8 cellular contexts compared by ENCODE assay signal in the genomic region with DNA sequence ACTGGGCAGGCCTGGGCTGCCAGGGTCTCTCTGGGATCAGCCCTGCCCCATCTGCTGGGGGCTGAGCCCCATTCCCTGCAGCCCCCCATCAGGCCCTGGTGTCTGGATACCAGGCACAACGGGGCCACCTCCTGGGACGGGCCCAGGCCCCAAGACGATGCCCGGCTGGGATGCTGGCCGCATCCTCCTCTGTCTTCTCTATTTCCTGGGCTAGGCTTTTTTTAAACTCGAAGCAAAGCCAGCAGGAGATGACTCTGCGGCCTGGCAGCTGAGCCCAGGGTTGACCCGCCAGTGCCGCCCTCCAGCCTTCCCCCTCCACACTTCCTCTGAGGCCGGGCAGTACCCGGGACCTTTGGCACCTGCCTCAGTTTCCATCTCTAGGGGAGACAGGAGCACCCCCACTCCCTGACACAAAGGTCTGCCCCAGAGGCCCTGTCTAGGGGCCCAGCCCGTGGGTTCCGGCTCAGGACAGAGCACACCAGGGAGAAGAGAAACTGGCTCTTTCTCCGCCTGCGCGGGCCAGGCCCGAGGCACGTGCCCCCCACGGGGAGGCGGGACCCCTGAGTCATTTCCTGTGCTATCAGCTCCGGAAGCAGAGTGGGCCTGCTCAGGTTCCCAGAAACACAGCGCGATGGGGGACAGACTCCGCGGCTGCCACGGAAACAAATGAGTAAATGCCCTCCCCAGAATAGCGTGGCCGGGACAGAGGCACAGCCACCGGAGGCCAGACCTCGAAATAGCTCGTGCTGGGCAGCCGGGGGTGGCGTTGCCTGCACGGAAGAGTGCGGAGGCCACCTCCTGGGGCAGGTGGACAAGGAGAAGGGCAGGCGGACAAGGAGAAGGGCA.
DNase-seq lines count a peak whose midpoint lies in the region; ATAC-seq lines count a peak whose summit lies in the region.

No MANE protein-coding gene starts in this region.

- no peaks in the 10 kb centered on the region for H3K9me3 ChIP-seq in SJSA1 (replicated peaks)

- no peak overlapping the region for H3K4me3 ChIP-seq in SJSA1

- DNase-seq in SJSA1 (ENCODE audit: low read depth in 1 of 2, low spot score in 2 of 2) = peak; percentile 20 to 64
- DNase-seq in activated naive CD4-positive, alpha-beta T cell treated with anti-CD3 and anti-CD28 coated beads, Interleukin-2, amount 50 U/mL, for 16 hours = peak; percentile 96
- DNase-seq in iris pigment epithelial cell (ENCODE audit: low read depth) = peak; percentile 91
- peak; percentile 77 to 95 (median 88) for DNase-seq in stimulated activated CD4-positive, alpha-beta T cell treated with anti-CD3 and anti-CD28 coated beads, Interleukin-1b, Interleukin-23, amount 100 ng/mL, for 24 hours (ENCODE audit: low read depth in 4 of 4, low spot score in 1 of 4)
- DNase-seq in cerebellar cortex (ENCODE audit: low spot score) = no peak
- no peak for DNase-seq in NCI-H2081 treated with DMSO at 0.1 percent for 48 hours (lab: John Stamatoyannopoulos, UW)

- H3K27ac ChIP-seq in SJSA1 = peak overlapping the region; percentile 79

- peak; percentile 77 for ATAC-seq in GM18517 (IDR thresholded peaks at IDR 0.05; ENCODE audit: unreplicated experiment)
- ATAC-seq in HG02970 (IDR thresholded peaks at IDR 0.05; ENCODE audit: low FRiP score, unreplicated experiment) = peak; percentile 56

- no peaks in the 10 kb centered on the region for H3K36me3 ChIP-seq in SJSA1

- no peaks in the 10 kb centered on the region for H3K27me3 ChIP-seq in SJSA1 (replicated peaks)

- H3K4me1 ChIP-seq in SJSA1 (replicated peaks) = peaks cover 14% of the 10 kb centered on the region

Comparison
In these comparisons a context has a peak if more than half of its experiments do, and no peak if none do; other contexts are left out.
1. DNase-seq: peak in SJSA1 (2 of 2), activated naive CD4-positive, alpha-beta T cell treated with anti-CD3 and anti-CD28 coated beads, Interleukin-2, amount 50 U/mL, for 16 hours (single experiment), iris pigment epithelial cell (single experiment) and stimulated activated CD4-positive, alpha-beta T cell treated with anti-CD3 and anti-CD28 coated beads, Interleukin-1b, Interleukin-23, amount 100 ng/mL, for 24 hours (4 of 4); none in cerebellar cortex (single experiment) and NCI-H2081 treated with DMSO at 0.1 percent for 48 hours (single experiment).